Comparison of ENCODE assay signal across 15 cellular contexts in genomic region chr1:229942508-229942907, GRCh38.
"Had no signal": no experiment of that assay in that cellular context is flagged by ENCODE, and none has a peak within 500 bp of the region (broad histone marks: within the 10 kb centered on the region; RNA-seq: fewer than 3 reads in every experiment).

No MANE protein-coding gene starts in this region.

- ATAC-seq: activated CD8-positive, alpha-beta T cell treated with anti-CD3 and anti-CD28 coated beads for 36 hours; WTC11 had no signal

- H3K4me3 Mint-ChIP-seq: activated CD8-positive, alpha-beta T cell treated with anti-CD3 and anti-CD28 coated beads for 36 hours; activated naive CD8-positive, alpha-beta T cell treated with anti-CD3 and anti-CD28 coated beads, Interleukin-2, amount 10 ng/mL, durations not matched to agents 7 days and 5 days; activated T-helper 1 cell treated with anti-CD3 and anti-CD28 coated beads, Interleukin-12 subunit alpha, Interleukin-12 subunit beta, Interleukin-2, Interleukin-4 antibody, amounts not matched to agents 30 ng/mL and 10 ng/mL and 1 ng/mL, durations not matched to agents 14 hours and 24 hours and 36 hours; naive B cell; WTC11 had no signal

- H3K27ac Mint-ChIP-seq: activated CD8-positive, alpha-beta T cell treated with anti-CD3 and anti-CD28 coated beads for 36 hours; activated naive CD8-positive, alpha-beta T cell treated with anti-CD3 and anti-CD28 coated beads, Interleukin-2, amount 10 ng/mL, durations not matched to agents 7 days and 5 days; activated T-helper 1 cell treated with anti-CD3 and anti-CD28 coated beads, Interleukin-12 subunit alpha, Interleukin-12 subunit beta, Interleukin-2, Interleukin-4 antibody, amounts not matched to agents 30 ng/mL and 10 ng/mL and 1 ng/mL, durations not matched to agents 14 hours and 24 hours and 36 hours; WTC11 had no signal

- H3K36me3 Mint-ChIP-seq: activated naive CD8-positive, alpha-beta T cell treated with anti-CD3 and anti-CD28 coated beads, Interleukin-2, amount 10 ng/mL, durations not matched to agents 7 days and 5 days; naive B cell; WTC11 had no signal

- H3K36me3 ChIP-seq: heart left ventricle, tibial artery had no signal

- H3K27ac ChIP-seq: epithelial cell of prostate, heart left ventricle, parathyroid adenoma, tibial artery had no signal

- H3K27me3 ChIP-seq: heart left ventricle, tibial artery had no signal

- H3K9me3 ChIP-seq: heart left ventricle, tibial artery had no signal

- DNase-seq: activated CD4-positive, alpha-beta T cell treated with anti-CD3 and anti-CD28 coated beads for 48 hours; activated CD8-positive, alpha-beta T cell treated with anti-CD3 and anti-CD28 coated beads for 36 hours; activated naive CD4-positive, alpha-beta T cell; activated naive CD8-positive, alpha-beta T cell treated with anti-CD3 and anti-CD28 coated beads, Interleukin-2, amount 10 ng/mL, durations not matched to agents 7 days and 5 days; mammary epithelial cell; naive B cell; stimulated activated CD4-positive, alpha-beta T cell treated with anti-CD3 and anti-CD28 coated beads, Interleukin-15, amount 100 ng/mL, for 24 hours; stimulated activated CD4-positive, alpha-beta T cell treated with anti-CD3 and anti-CD28 coated beads, Interleukin-4, amount 100 ng/mL, for 1 hour; stimulated activated naive CD4-positive, alpha-beta T cell; tibial artery had no signal

- H3K4me1 ChIP-seq: heart left ventricle, parathyroid adenoma, tibial artery had no signal

- H3K4me3 ChIP-seq: heart left ventricle, tibial artery had no signal

- H3K4me1 Mint-ChIP-seq: activated naive CD8-positive, alpha-beta T cell treated with anti-CD3 and anti-CD28 coated beads, Interleukin-2, amount 10 ng/mL, durations not matched to agents 7 days and 5 days; naive B cell had no signal
